38 cellular contexts compared by ENCODE assay signal in the genomic region with DNA sequence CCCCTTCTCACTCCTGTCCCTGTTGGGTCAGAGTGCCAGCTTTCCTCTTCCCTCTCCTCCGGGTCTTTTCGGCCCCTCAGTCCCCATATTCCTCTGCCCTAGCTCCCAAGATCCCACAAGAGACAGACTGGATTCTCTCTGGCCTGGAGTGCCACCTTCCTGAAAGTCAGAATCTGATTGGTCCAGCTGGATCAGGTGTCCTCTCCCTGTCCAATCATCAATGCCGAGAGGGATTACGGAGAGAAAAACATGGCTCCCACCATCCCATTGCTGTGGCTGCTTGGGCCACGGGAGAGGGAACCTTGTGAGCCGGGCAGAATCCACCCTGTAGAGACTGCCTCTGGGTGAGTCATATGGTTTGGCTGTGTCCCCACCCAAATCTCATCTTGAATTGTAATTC. TPM values are rescaled to one million over a fixed set of nuclear protein-coding genes. Genes with fewer than 3 reads are reported as not detected.
"Had no signal": no experiment of that assay in that cellular context is flagged by ENCODE, and none has a peak within 500 bp of the region (broad histone marks: within the 10 kb centered on the region; RNA-seq: fewer than 3 reads in every experiment).

No MANE protein-coding gene starts in this region.

- FAIRE-seq: bronchial epithelial cell had no signal

- H3K36me3 ChIP-seq: ascending aorta, brain microvascular endothelial cell, esophagus muscularis mucosa, gastrocnemius medialis, heart right ventricle, WERI-Rb-1 had no signal

- H3K27ac Mint-ChIP-seq: activated B cell treated with CpG ODN at 0.5 μM for 24 hours; activated CD8-positive, alpha-beta memory T cell treated with anti-CD3 and anti-CD28 coated beads, Interleukin-2, amount 10 ng/mL, durations not matched to agents 7 days and 5 days; activated CD8-positive, alpha-beta T cell treated with anti-CD3 and anti-CD28 coated beads for 36 hours; activated naive CD4-positive, alpha-beta T cell treated with anti-CD3 and anti-CD28 coated beads, Interleukin-2, amount 10 ng/mL, durations not matched to agents 7 days and 5 days; activated naive CD4-positive, alpha-beta T cell treated with anti-CD3 and anti-CD28 coated beads, Interleukin-2, amount 50 U/mL, for 72 hours; activated naive CD8-positive, alpha-beta T cell treated with anti-CD3 and anti-CD28 coated beads, Interleukin-2, amount 10 ng/mL, durations not matched to agents 7 days and 5 days; activated T-helper 1 cell treated with anti-CD3 and anti-CD28 coated beads, Interleukin-12 subunit alpha, Interleukin-12 subunit beta, Interleukin-2, Interleukin-4 antibody, amounts not matched to agents 30 ng/mL and 10 ng/mL and 1 ng/mL, durations not matched to agents 14 hours and 24 hours and 36 hours; activated T-helper 2 cell treated with anti-CD3 and anti-CD28 coated beads, Interferon-gamma antibody, Interleukin-2, Interleukin-4, amounts not matched to agents 10 μg/mL and 5 μg/mL and 100 μg/mL, durations not matched to agents 14 hours and 24 hours and 36 hours; dendritic cell treated with granulocyte-macrophage colony-stimulating factor and Interleukin-4, amounts not matched to agents 40 ng/mL and 50 ng/mL, for 4 days; T-helper 17 cell; T-helper 2 cell treated with Interferon-gamma antibody and Interleukin-4, amounts not matched to agents 5 μg/mL and 100 μg/mL, for 36 hours had no signal

- H3K9me3 ChIP-seq: ascending aorta, gastrocnemius medialis had no signal

- H3K4me3 ChIP-seq: ascending aorta, coronary artery, dorsolateral prefrontal cortex, esophagus muscularis mucosa, gastrocnemius medialis, heart right ventricle had no signal

- H3K36me3 Mint-ChIP-seq: activated CD8-positive, alpha-beta memory T cell treated with anti-CD3 and anti-CD28 coated beads, Interleukin-2, amount 10 ng/mL, durations not matched to agents 7 days and 5 days; activated naive CD4-positive, alpha-beta T cell treated with anti-CD3 and anti-CD28 coated beads, Interleukin-2, amount 10 ng/mL, durations not matched to agents 7 days and 5 days; activated naive CD8-positive, alpha-beta T cell treated with anti-CD3 and anti-CD28 coated beads, Interleukin-2, amount 10 ng/mL, durations not matched to agents 7 days and 5 days had no signal

- H3K27me3 Mint-ChIP-seq: activated naive CD8-positive, alpha-beta T cell treated with anti-CD3 and anti-CD28 coated beads, Interleukin-2, amount 10 ng/mL, durations not matched to agents 7 days and 5 days; dendritic cell treated with granulocyte-macrophage colony-stimulating factor and Interleukin-4, amounts not matched to agents 40 ng/mL and 50 ng/mL, for 4 days had no signal

- H3K4me3 Mint-ChIP-seq: activated B cell treated with CpG ODN at 0.5 μM for 24 hours; activated CD8-positive, alpha-beta memory T cell treated with anti-CD3 and anti-CD28 coated beads, Interleukin-2, amount 10 ng/mL, durations not matched to agents 7 days and 5 days; activated CD8-positive, alpha-beta T cell treated with anti-CD3 and anti-CD28 coated beads for 36 hours; activated naive CD4-positive, alpha-beta T cell treated with anti-CD3 and anti-CD28 coated beads, Interleukin-2, amount 10 ng/mL, durations not matched to agents 7 days and 5 days; activated naive CD8-positive, alpha-beta T cell treated with anti-CD3 and anti-CD28 coated beads, Interleukin-2, amount 10 ng/mL, durations not matched to agents 7 days and 5 days; activated T-helper 1 cell treated with anti-CD3 and anti-CD28 coated beads, Interleukin-12 subunit alpha, Interleukin-12 subunit beta, Interleukin-2, Interleukin-4 antibody, amounts not matched to agents 30 ng/mL and 10 ng/mL and 1 ng/mL, durations not matched to agents 14 hours and 24 hours and 36 hours; central memory CD8-positive, alpha-beta T cell; dendritic cell treated with granulocyte-macrophage colony-stimulating factor and Interleukin-4, amounts not matched to agents 40 ng/mL and 50 ng/mL, for 4 days; T-helper 17 cell; T-helper 2 cell treated with Interferon-gamma antibody and Interleukin-4, amounts not matched to agents 5 μg/mL and 100 μg/mL, for 36 hours had no signal

- H3K4me1 ChIP-seq: ascending aorta, esophagus muscularis mucosa, foreskin keratinocyte, gastrocnemius medialis, heart right ventricle had no signal

- H3K9me3 Mint-ChIP-seq: activated naive CD8-positive, alpha-beta T cell treated with anti-CD3 and anti-CD28 coated beads, Interleukin-2, amount 10 ng/mL, durations not matched to agents 7 days and 5 days had no signal

- H3K4me1 Mint-ChIP-seq: activated B cell treated with CpG ODN at 0.5 μM for 24 hours; activated CD8-positive, alpha-beta memory T cell treated with anti-CD3 and anti-CD28 coated beads, Interleukin-2, amount 10 ng/mL, durations not matched to agents 7 days and 5 days; activated naive CD4-positive, alpha-beta T cell treated with anti-CD3 and anti-CD28 coated beads, Interleukin-2, amount 10 ng/mL, durations not matched to agents 7 days and 5 days; activated naive CD8-positive, alpha-beta T cell treated with anti-CD3 and anti-CD28 coated beads, Interleukin-2, amount 10 ng/mL, durations not matched to agents 7 days and 5 days; central memory CD8-positive, alpha-beta T cell; T-helper 17 cell had no signal

- H3K27me3 ChIP-seq: ascending aorta, brain microvascular endothelial cell, esophagus muscularis mucosa, foreskin keratinocyte, gastrocnemius medialis had no signal

- DNase-seq: activated B cell treated with CpG ODN at 0.5 μM for 24 hours; activated CD4-positive, alpha-beta T cell treated with anti-CD3 and anti-CD28 coated beads for 48 hours; activated CD4-positive, alpha-beta T cell treated with anti-CD3 and anti-CD28 coated beads, Interleukin-2, amount 50 U/mL, for 1 hour; activated CD4-positive, alpha-beta T cell treated with anti-CD3 and anti-CD28 coated beads, Interleukin-2, amount 50 U/mL, for 48 hours; activated CD8-positive, alpha-beta memory T cell treated with anti-CD3 and anti-CD28 coated beads, Interleukin-2, amount 10 ng/mL, durations not matched to agents 7 days and 5 days; activated CD8-positive, alpha-beta memory T cell treated with anti-CD3 and anti-CD28 coated beads, Interleukin-2, amount 50 U/mL, for 4 hours; activated CD8-positive, alpha-beta T cell treated with anti-CD3 and anti-CD28 coated beads for 36 hours; activated effector memory CD4-positive, alpha-beta T cell treated with anti-CD3 and anti-CD28 coated beads, Interleukin-2, amount 50 U/mL, for 16 hours; activated naive CD4-positive, alpha-beta T cell treated with anti-CD3 and anti-CD28 coated beads, Interleukin-2, amount 10 ng/mL, durations not matched to agents 7 days and 5 days; activated naive CD8-positive, alpha-beta T cell treated with anti-CD3 and anti-CD28 coated beads, Interleukin-2, amount 10 ng/mL, durations not matched to agents 7 days and 5 days; activated T-cell treated with anti-CD3 and anti-CD28 coated beads, Interleukin-2, amount 50 U/mL, for 1 hour; activated T-cell treated with anti-CD3 and anti-CD28 coated beads, Interleukin-2, amount 50 U/mL, for 48 hours; brain microvascular endothelial cell; dorsolateral prefrontal cortex; effector memory CD4-positive, alpha-beta T cell; erythroblast; foreskin keratinocyte; gastrocnemius medialis; heart right ventricle; T-helper 1 cell; T-helper 17 cell; T1000; WERI-Rb-1 had no signal

- H3K27ac ChIP-seq: ascending aorta, brain microvascular endothelial cell, coronary artery, dorsolateral prefrontal cortex, esophagus muscularis mucosa, foreskin keratinocyte, gastrocnemius medialis, heart right ventricle, WERI-Rb-1 had no signal

- ATAC-seq: activated CD4-positive, CD25-positive, alpha-beta regulatory T cell treated with anti-CD3 and anti-CD28 coated beads, Interleukin-2, amount 50 U/mL, for 24 hours; activated CD8-positive, alpha-beta memory T cell treated with anti-CD3 and anti-CD28 coated beads, Interleukin-2, amount 10 ng/mL, durations not matched to agents 7 days and 5 days; activated CD8-positive, alpha-beta T cell treated with anti-CD3 and anti-CD28 coated beads for 36 hours; activated naive CD4-positive, alpha-beta T cell treated with anti-CD3 and anti-CD28 coated beads, Interleukin-2, amount 50 U/mL, for 72 hours; foreskin keratinocyte; gastrocnemius medialis; heart right ventricle; T-helper 17 cell had no signal

RNA-seq across cellular contexts. Expression of a gene that starts 2.7 kb away (rescaled TPM):
- total RNA-seq: activated B cell treated with CpG ODN at 0.5 μM for 24 hours; activated CD8-positive, alpha-beta memory T cell treated with anti-CD3 and anti-CD28 coated beads for 36 hours; activated CD8-positive, alpha-beta memory T cell treated with anti-CD3 and anti-CD28 coated beads, Interleukin-2, amount 10 ng/mL, durations not matched to agents 7 days and 5 days; activated CD8-positive, alpha-beta T cell treated with anti-CD3 and anti-CD28 coated beads for 36 hours; activated naive CD4-positive, alpha-beta T cell treated with anti-CD3 and anti-CD28 coated beads, Interleukin-2, amount 50 U/mL, for 72 hours; activated naive CD8-positive, alpha-beta T cell treated with anti-CD3 and anti-CD28 coated beads, Interleukin-2, amount 10 ng/mL, durations not matched to agents 7 days and 5 days; activated T-helper 1 cell treated with anti-CD3 and anti-CD28 coated beads, Interleukin-12 subunit alpha, Interleukin-12 subunit beta, Interleukin-2, Interleukin-4 antibody, amounts not matched to agents 30 ng/mL and 10 ng/mL and 1 ng/mL, durations not matched to agents 14 hours and 24 hours and 36 hours; activated T-helper 2 cell treated with anti-CD3 and anti-CD28 coated beads, Interferon-gamma antibody, Interleukin-2, Interleukin-4, amounts not matched to agents 10 μg/mL and 5 μg/mL and 100 μg/mL, durations not matched to agents 14 hours and 24 hours and 36 hours; ascending aorta; bronchial epithelial cell; cardiac septum; cerebellum; esophagus muscularis mucosa; gastrocnemius medialis; glomerular endothelial cell; heart right ventricle; T-helper 17 cell had no signal
- polyA plus RNA-seq: heart right ventricle had no signal

RNA-seq across cellular contexts. Expression of a gene that starts 15.3 kb away (rescaled TPM):
- total RNA-seq: activated B cell treated with CpG ODN at 0.5 μM for 24 hours; activated CD8-positive, alpha-beta memory T cell treated with anti-CD3 and anti-CD28 coated beads for 36 hours; activated CD8-positive, alpha-beta memory T cell treated with anti-CD3 and anti-CD28 coated beads, Interleukin-2, amount 10 ng/mL, durations not matched to agents 7 days and 5 days; activated CD8-positive, alpha-beta T cell treated with anti-CD3 and anti-CD28 coated beads for 36 hours; activated naive CD4-positive, alpha-beta T cell treated with anti-CD3 and anti-CD28 coated beads, Interleukin-2, amount 50 U/mL, for 72 hours; activated naive CD8-positive, alpha-beta T cell treated with anti-CD3 and anti-CD28 coated beads, Interleukin-2, amount 10 ng/mL, durations not matched to agents 7 days and 5 days; activated T-helper 1 cell treated with anti-CD3 and anti-CD28 coated beads, Interleukin-12 subunit alpha, Interleukin-12 subunit beta, Interleukin-2, Interleukin-4 antibody, amounts not matched to agents 30 ng/mL and 10 ng/mL and 1 ng/mL, durations not matched to agents 14 hours and 24 hours and 36 hours; activated T-helper 2 cell treated with anti-CD3 and anti-CD28 coated beads, Interferon-gamma antibody, Interleukin-2, Interleukin-4, amounts not matched to agents 10 μg/mL and 5 μg/mL and 100 μg/mL, durations not matched to agents 14 hours and 24 hours and 36 hours; ascending aorta; cardiac septum; cerebellum; dorsolateral prefrontal cortex; esophagus muscularis mucosa; glomerular endothelial cell; heart right ventricle; T-helper 17 cell had no signal
- polyA plus RNA-seq: heart right ventricle had no signal

RNA-seq across cellular contexts. Expression of a gene that starts 46.6 kb away (rescaled TPM):
- total RNA-seq: activated B cell treated with CpG ODN at 0.5 μM for 24 hours; activated CD8-positive, alpha-beta memory T cell treated with anti-CD3 and anti-CD28 coated beads for 36 hours; activated CD8-positive, alpha-beta memory T cell treated with anti-CD3 and anti-CD28 coated beads, Interleukin-2, amount 10 ng/mL, durations not matched to agents 7 days and 5 days; activated CD8-positive, alpha-beta T cell treated with anti-CD3 and anti-CD28 coated beads for 36 hours; activated naive CD4-positive, alpha-beta T cell treated with anti-CD3 and anti-CD28 coated beads, Interleukin-2, amount 50 U/mL, for 72 hours; activated naive CD8-positive, alpha-beta T cell treated with anti-CD3 and anti-CD28 coated beads, Interleukin-2, amount 10 ng/mL, durations not matched to agents 7 days and 5 days; activated T-helper 1 cell treated with anti-CD3 and anti-CD28 coated beads, Interleukin-12 subunit alpha, Interleukin-12 subunit beta, Interleukin-2, Interleukin-4 antibody, amounts not matched to agents 30 ng/mL and 10 ng/mL and 1 ng/mL, durations not matched to agents 14 hours and 24 hours and 36 hours; activated T-helper 2 cell treated with anti-CD3 and anti-CD28 coated beads, Interferon-gamma antibody, Interleukin-2, Interleukin-4, amounts not matched to agents 10 μg/mL and 5 μg/mL and 100 μg/mL, durations not matched to agents 14 hours and 24 hours and 36 hours; ascending aorta; bronchial epithelial cell; cardiac septum; cerebellum; dorsolateral prefrontal cortex; esophagus muscularis mucosa; glomerular endothelial cell; heart right ventricle; T-helper 17 cell had no signal
- polyA plus RNA-seq: heart right ventricle had no signal

RNA-seq across cellular contexts. Expression of a gene that starts 56.9 kb away (rescaled TPM):
- total RNA-seq: activated B cell treated with CpG ODN at 0.5 μM for 24 hours; activated CD8-positive, alpha-beta memory T cell treated with anti-CD3 and anti-CD28 coated beads for 36 hours; activated CD8-positive, alpha-beta memory T cell treated with anti-CD3 and anti-CD28 coated beads, Interleukin-2, amount 10 ng/mL, durations not matched to agents 7 days and 5 days; activated CD8-positive, alpha-beta T cell treated with anti-CD3 and anti-CD28 coated beads for 36 hours; activated naive CD4-positive, alpha-beta T cell treated with anti-CD3 and anti-CD28 coated beads, Interleukin-2, amount 50 U/mL, for 72 hours; activated naive CD8-positive, alpha-beta T cell treated with anti-CD3 and anti-CD28 coated beads, Interleukin-2, amount 10 ng/mL, durations not matched to agents 7 days and 5 days; activated T-helper 1 cell treated with anti-CD3 and anti-CD28 coated beads, Interleukin-12 subunit alpha, Interleukin-12 subunit beta, Interleukin-2, Interleukin-4 antibody, amounts not matched to agents 30 ng/mL and 10 ng/mL and 1 ng/mL, durations not matched to agents 14 hours and 24 hours and 36 hours; activated T-helper 2 cell treated with anti-CD3 and anti-CD28 coated beads, Interferon-gamma antibody, Interleukin-2, Interleukin-4, amounts not matched to agents 10 μg/mL and 5 μg/mL and 100 μg/mL, durations not matched to agents 14 hours and 24 hours and 36 hours; ascending aorta; cardiac septum; cerebellum; dorsolateral prefrontal cortex; esophagus muscularis mucosa; heart right ventricle; T-helper 17 cell had no signal
- polyA plus RNA-seq: heart right ventricle had no signal
